In genomic region chr9:130191749-130192120, GRCh38 we compare ENCODE assay signal across 2 cellular contexts.
TF ChIP-seq lines count a peak whose summit lies in the region.

No MANE protein-coding gene starts in this region.

TF ChIP-seq in SK-N-SH, 30 proteins besides CTCF, POLR2A, EP300 and RAD21:
- TF ChIP-seq IRF3 (IDR thresholded peaks at IDR 0.05; ENCODE audit: low read depth, low read length): no peak
- no peak for TF ChIP-seq MAX (IDR thresholded peaks at IDR 0.05; ENCODE audit: low read depth)
- no peak for TF ChIP-seq RFX5 (IDR thresholded peaks at IDR 0.05; ENCODE audit: low read length)
- TF ChIP-seq MXI1 (IDR thresholded peaks at IDR 0.05; ENCODE audit: low read depth, low read length): 0 out of 2 replicates have a peak, but pooled peaks have one; percentile 36
- TF ChIP-seq JUND (IDR thresholded peaks at IDR 0.05): no peak

TF ChIP-seq in SK-N-SH treated with all-trans-retinoic acid at 6 μM for 48 hours, 23 proteins besides CTCF, POLR2A, EP300 and RAD21 (continued from another document):
- TF ChIP-seq POU6F1 (CRISPR knock-in tag; IDR thresholded peaks at IDR 0.05; ENCODE audit: borderline replicate concordance, low read depth) (no peak), RARB (CRISPR knock-in tag; IDR thresholded peaks at IDR 0.05) (no peak), CSDC2 (CRISPR knock-in tag; IDR thresholded peaks at IDR 0.05) (no peak), ZNF565 (CRISPR knock-in tag; conservative IDR thresholded peaks at IDR 0.05; ENCODE audit: low read depth) (no peak), TOX (CRISPR knock-in tag; IDR thresholded peaks at IDR 0.05; ENCODE audit: borderline replicate concordance) (no peak), TCF4 (CRISPR knock-in tag; IDR thresholded peaks at IDR 0.05; ENCODE audit: borderline replicate concordance) (no peak)
- TF ChIP-seq, protein P1, sequence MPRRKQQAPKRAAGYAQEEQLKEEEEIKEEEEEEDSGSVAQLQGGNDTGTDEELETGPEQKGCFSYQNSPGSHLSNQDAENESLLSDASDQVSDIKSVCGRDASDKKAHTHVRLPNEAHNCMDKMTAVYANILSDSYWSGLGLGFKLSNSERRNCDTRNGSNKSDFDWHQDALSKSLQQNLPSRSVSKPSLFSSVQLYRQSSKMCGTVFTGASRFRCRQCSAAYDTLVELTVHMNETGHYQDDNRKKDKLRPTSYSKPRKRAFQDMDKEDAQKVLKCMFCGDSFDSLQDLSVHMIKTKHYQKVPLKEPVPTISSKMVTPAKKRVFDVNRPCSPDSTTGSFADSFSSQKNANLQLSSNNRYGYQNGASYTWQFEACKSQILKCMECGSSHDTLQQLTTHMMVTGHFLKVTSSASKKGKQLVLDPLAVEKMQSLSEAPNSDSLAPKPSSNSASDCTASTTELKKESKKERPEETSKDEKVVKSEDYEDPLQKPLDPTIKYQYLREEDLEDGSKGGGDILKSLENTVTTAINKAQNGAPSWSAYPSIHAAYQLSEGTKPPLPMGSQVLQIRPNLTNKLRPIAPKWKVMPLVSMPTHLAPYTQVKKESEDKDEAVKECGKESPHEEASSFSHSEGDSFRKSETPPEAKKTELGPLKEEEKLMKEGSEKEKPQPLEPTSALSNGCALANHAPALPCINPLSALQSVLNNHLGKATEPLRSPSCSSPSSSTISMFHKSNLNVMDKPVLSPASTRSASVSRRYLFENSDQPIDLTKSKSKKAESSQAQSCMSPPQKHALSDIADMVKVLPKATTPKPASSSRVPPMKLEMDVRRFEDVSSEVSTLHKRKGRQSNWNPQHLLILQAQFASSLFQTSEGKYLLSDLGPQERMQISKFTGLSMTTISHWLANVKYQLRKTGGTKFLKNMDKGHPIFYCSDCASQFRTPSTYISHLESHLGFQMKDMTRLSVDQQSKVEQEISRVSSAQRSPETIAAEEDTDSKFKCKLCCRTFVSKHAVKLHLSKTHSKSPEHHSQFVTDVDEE (CRISPR knock-in tag; IDR thresholded peaks at IDR 0.05): no peak
